In the genomic region with DNA sequence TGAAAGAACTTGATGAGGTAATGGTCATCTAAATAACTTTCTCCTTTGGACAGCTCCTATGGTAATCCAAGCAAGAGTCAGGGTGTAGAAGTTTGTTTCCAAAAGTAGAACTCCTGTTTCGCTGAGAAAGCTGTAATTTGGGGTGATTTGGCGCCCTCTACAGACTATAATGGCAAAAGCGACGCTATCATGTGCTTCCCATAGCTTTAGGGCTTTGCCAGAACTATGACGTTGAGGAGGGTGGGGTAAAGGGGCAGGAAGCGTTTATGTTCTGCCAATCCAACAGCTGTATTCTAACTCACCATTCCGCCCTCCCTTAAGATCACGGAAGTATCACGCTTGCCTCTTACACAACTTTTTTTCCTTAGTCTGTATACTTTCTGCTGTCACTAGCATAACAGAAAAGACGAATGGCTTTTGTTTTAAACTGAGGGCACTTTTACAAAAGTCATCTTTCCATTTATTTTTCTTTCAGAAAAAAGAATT, we compare ENCODE assay signal across 8 cellular contexts. TPM values are rescaled to one million over a fixed set of nuclear protein-coding genes. Genes with fewer than 3 reads are reported as not detected.
A peak's percentile ranks its signal among the peaks of the same experiment; 100 is the strongest.
DNase-seq lines count a peak whose midpoint lies in the region; ATAC-seq and TF ChIP-seq lines count a peak whose summit lies in the region.

FMO4 (plus strand) TSS at position 349 of the 486 bp plus-strand sequence. CDS start 5,643 bp downstream, outside the sequence.

- H3K36me3 Mint-ChIP-seq in activated naive CD8-positive, alpha-beta T cell treated with anti-CD3 and anti-CD28 coated beads, Interleukin-2, amount 50 U/mL, for 24 hours (ENCODE audit: low read depth) = no peaks in the 10 kb centered on the region

- intact Hi-C loops in heart right ventricle (cut with DNase I) = loop anchor here (1.0 to 10.0 kb wide), 14 partner anchors 57 to 349 kb away; partner anchors contain the start of genes FMO1 (in 4 of the 10) and PRRC2C (in 1 of the 10)
- intact Hi-C loops in prostate gland (cut with DNase I) = loop anchor here (2.0 to 5.0 kb wide), 3 partner anchors 67 to 347 kb away; partner anchors contain the start of gene FMO1

- ATAC-seq in HG02759 (IDR thresholded peaks at IDR 0.05; ENCODE audit: unreplicated experiment) = peak; percentile 99
- ATAC-seq in activated naive CD8-positive, alpha-beta T cell treated with anti-CD3 and anti-CD28 coated beads, Interleukin-2, amount 50 U/mL, for 24 hours = peak; percentile 100
- ATAC-seq in heart right ventricle = peak; percentile 100

- 0 to 1% methylated on average over 10 of the region's 10 CpGs for WGBS in heart right ventricle, 2 donors
- WGBS in prostate gland = under 1% methylated on average over 10 of the region's 10 CpGs
- under 1% methylated on average over 10 of the region's 10 CpGs for WGBS in urinary bladder

- peaks cover 0 to 7% (median 0%) of the 10 kb centered on the region in 11 donors for H3K9me3 ChIP-seq in heart right ventricle
- H3K9me3 ChIP-seq in prostate gland = no peaks in the 10 kb centered on the region

- H3K27ac ChIP-seq in heart right ventricle (peak within 1 kb of the TSS in 9 of 10 donors; percentile 36 to 85 (median 69)), prostate gland (peak within 1 kb of the TSS; percentile 42 to 53), urinary bladder (ENCODE audit: low read depth) (no peak within 1 kb of the TSS)

- H3K36me3 ChIP-seq in heart right ventricle (peaks cover 0 to 23% (median 4%) of the 10 kb centered on the region in 9 donors), prostate gland (no peaks in the 10 kb centered on the region), urinary bladder (ENCODE audit: insufficient read depth) (no peaks in the 10 kb centered on the region)

- no peaks in the 10 kb centered on the region for H3K27me3 Mint-ChIP-seq in activated naive CD8-positive, alpha-beta T cell treated with anti-CD3 and anti-CD28 coated beads, Interleukin-2, amount 50 U/mL, for 24 hours

- TF ChIP-seq CTCF in GM12873 (IDR thresholded peaks at IDR 0.05; ENCODE audit: insufficient read depth, low read depth, low read length, missing control alignments) = peak; percentile 78
- peak; percentile 55 to 95 (median 85) for TF ChIP-seq CTCF in heart right ventricle (IDR thresholded peaks at IDR 0.05)
- peak; percentile 67 to 94 (median 91) for TF ChIP-seq CTCF in prostate gland (IDR thresholded peaks at IDR 0.05)

- peak within 1 kb of the TSS; percentile 78 for H3K4me3 Mint-ChIP-seq in activated naive CD8-positive, alpha-beta T cell treated with anti-CD3 and anti-CD28 coated beads, Interleukin-2, amount 50 U/mL, for 24 hours

- DNase-seq in NCI-H1105 treated with DMSO at 0.1 percent for 48 hours (lab: John Stamatoyannopoulos, UW) (peak; percentile 95), SKM-1 treated with dmso at 0.1 percent for 144 hours (lab: John Stamatoyannopoulos, UW; ENCODE audit: unreplicated experiment) (peak; percentile 100), heart right ventricle (peak; percentile 38 to 98), prostate gland (ENCODE audit: low spot score) (peak; percentile 95)
- DNase-seq in activated naive CD8-positive, alpha-beta T cell treated with anti-CD3 and anti-CD28 coated beads, Interleukin-2, amount 50 U/mL, for 24 hours = peak; percentile 76

- peak within 1 kb of the TSS in 8 of 10 donors; percentile 25 to 55 (median 50) for H3K4me3 ChIP-seq in heart right ventricle
- H3K4me3 ChIP-seq in prostate gland = peak within 1 kb of the TSS in 1 of 2 donors; percentile 8
- peak within 1 kb of the TSS; percentile 15 for H3K4me3 ChIP-seq in urinary bladder (ENCODE audit: low read depth, low read length)

- H3K27me3 ChIP-seq in heart right ventricle (no peaks in the 10 kb centered on the region), prostate gland (replicated peaks; ENCODE audit: insufficient read depth) (no peaks in the 10 kb centered on the region)

- no peak for TF ChIP-seq POLR2A in prostate gland (IDR thresholded peaks at IDR 0.05)

- H3K27ac Mint-ChIP-seq in activated naive CD8-positive, alpha-beta T cell treated with anti-CD3 and anti-CD28 coated beads, Interleukin-2, amount 50 U/mL, for 24 hours = peak within 1 kb of the TSS; percentile 73

- peaks cover 0 to 19% (median 10%) of the 10 kb centered on the region in 9 donors for H3K4me1 ChIP-seq in heart right ventricle
- H3K4me1 ChIP-seq in prostate gland (replicated peaks) = no peaks in the 10 kb centered on the region
- no peaks in the 10 kb centered on the region for H3K4me1 ChIP-seq in urinary bladder (ENCODE audit: insufficient read depth)

- no peaks in the 10 kb centered on the region for H3K9me3 Mint-ChIP-seq in activated naive CD8-positive, alpha-beta T cell treated with anti-CD3 and anti-CD28 coated beads, Interleukin-2, amount 50 U/mL, for 24 hours

- H3K4me1 Mint-ChIP-seq in activated naive CD8-positive, alpha-beta T cell treated with anti-CD3 and anti-CD28 coated beads, Interleukin-2, amount 50 U/mL, for 24 hours = peaks cover 22% of the 10 kb centered on the region

RNA-seq across cellular contexts. Expression of gene FMO4, which starts in this region (rescaled TPM):
- total RNA-seq in heart right ventricle (1 to 10 TPM; 2.8 to 8.7 (median 5.3) TPM), prostate gland (1 to 10 TPM; 6.7 to 7.1 TPM), urinary bladder (13.8 TPM)
- polyA plus RNA-seq in heart right ventricle (1 to 10 TPM; 1.7 to 7.6 TPM), urinary bladder (3.2 TPM)
